16 cellular contexts compared by ENCODE assay signal in genomic region chr11:41413843-41414242, GRCh38.
DNase-seq lines count a peak whose midpoint lies in the region; ATAC-seq and TF ChIP-seq lines count a peak whose summit lies in the region.
"Had no signal": no experiment of that assay in that cellular context is flagged by ENCODE, and none has a peak within 500 bp of the region (broad histone marks: within the 10 kb centered on the region; RNA-seq: fewer than 3 reads in every experiment).

No MANE protein-coding gene starts in this region.

- ATAC-seq in GM18508 (IDR thresholded peaks at IDR 0.05; ENCODE audit: insufficient read depth, unreplicated experiment): peak; percentile 93
- peak; percentile 96 for ATAC-seq in GM21515 (IDR thresholded peaks at IDR 0.05; ENCODE audit: unreplicated experiment)
- peak; percentile 94 for ATAC-seq in HG03066 (IDR thresholded peaks at IDR 0.05; ENCODE audit: low read depth, unreplicated experiment)
- ATAC-seq in GM18511 (IDR thresholded peaks at IDR 0.05; ENCODE audit: unreplicated experiment): no peak
- ATAC-seq: naive thymus-derived CD4-positive, alpha-beta T cell; SK-N-SH treated with all-trans-retinoic acid at 6 μM for 48 hours had no signal

- intact Hi-C loops in head of caudate nucleus (cut with DNase I): no loop called here

- H3K9me3 ChIP-seq in OCI-LY3 (ENCODE audit: insufficient read depth, low read length): no peaks in the 10 kb centered on the region
- H3K9me3 ChIP-seq: MG63, stomach had no signal

- DNase-seq in head of caudate nucleus (no peak), DMS114 treated with DMSO at 0.1 percent for 48 hours (lab: John Stamatoyannopoulos, UW; ENCODE audit: unreplicated experiment) (no peak), CD1c-positive myeloid dendritic cell (ENCODE audit: extremely low spot score) (no peak)
- DNase-seq: activated T-cell treated with anti-CD3 and anti-CD28 coated beads, Interleukin-2, amount 50 U/mL, for 24 hours; erythroblast; HCEC 1CT; MG63; naive thymus-derived CD4-positive, alpha-beta T cell; retina; stomach had no signal

- H3K4me3 ChIP-seq in OCI-LY3 (ENCODE audit: low read length): peak overlapping the region; percentile 37
- H3K4me3 ChIP-seq: MG63, stomach had no signal

- peak overlapping the region; percentile 59 for H3K4me2 ChIP-seq in OCI-LY3 (ENCODE audit: low read length)

- peaks cover 29% of the 10 kb centered on the region for H3K4me1 ChIP-seq in OCI-LY3 (ENCODE audit: low read length)
- H3K4me1 ChIP-seq: stomach had no signal

- H3K79me2 ChIP-seq in OCI-LY3 (ENCODE audit: low read length): no peaks in the 10 kb centered on the region

- H2AFZ ChIP-seq in OCI-LY3 (ENCODE audit: low read depth, low read length): no peak overlapping the region; the same call in 1 of the 2 replicates

- no peaks in the 10 kb centered on the region for H3K36me3 ChIP-seq in OCI-LY3 (replicated peaks; ENCODE audit: low read depth, low read length)
- H3K36me3 ChIP-seq: MG63, stomach had no signal

- TF ChIP-seq CTCF in OCI-LY3 (IDR thresholded peaks at IDR 0.05; ENCODE audit: low read depth, low read length): no peak

- H3K9ac ChIP-seq in OCI-LY3 (ENCODE audit: low read length): peak overlapping the region; percentile 26; the same call in 1 of the 2 replicates

- no peaks in the 10 kb centered on the region for H3K27me3 ChIP-seq in OCI-LY3 (ENCODE audit: low read depth, low read length)
- H3K27me3 ChIP-seq: MG63, stomach had no signal

- H3K27ac ChIP-seq in OCI-LY3 (ENCODE audit: low read length): peak overlapping the region; percentile 58
- H3K27ac ChIP-seq: stomach had no signal

- no peaks in the 10 kb centered on the region for H4K20me1 ChIP-seq in OCI-LY3 (ENCODE audit: insufficient read depth, low read length)
